Comparison of ENCODE assay signal across 14 cellular contexts in genomic region chr15:31261266-31262142, GRCh38.
DNase-seq lines count a peak whose midpoint lies in the region; ATAC-seq, FAIRE-seq and TF ChIP-seq lines count a peak whose summit lies in the region.
"Had no signal": no experiment of that assay in that cellular context is flagged by ENCODE, and none has a peak within 500 bp of the region (broad histone marks: within the 10 kb centered on the region; RNA-seq: fewer than 3 reads in every experiment).

No MANE protein-coding gene starts in this region.

- no peak overlapping the region for H3K4me3 ChIP-seq in kidney (ENCODE audit: low read length in 2 of 2)
- H3K4me3 ChIP-seq: PC-9 had no signal

- POLR2A ChIA-PET in RWPE1 (lab: Yijun Ruan, JAX; ENCODE audit: low non-redundant PET): no interaction called here

- no peak for DNase-seq in activated naive CD8-positive, alpha-beta T cell treated with anti-CD3 and anti-CD28 coated beads, Interleukin-2, amount 50 U/mL, for 24 hours
- DNase-seq in RWPE1 (ENCODE audit: low spot score) (no peak), kidney (peak; percentile 73), type B pancreatic cell (ENCODE audit: extremely low spot score, unreplicated experiment) (peak; percentile 32), NCI-H526 (lab: John Stamatoyannopoulos, UW) (no peak), NCI-H446 treated with DMSO at 0.1 percent for 48 hours (lab: John Stamatoyannopoulos, UW) (no peak)
- DNase-seq: caudate nucleus; COR-L47; erythroblast; NCI-H1436; PC-9; stimulated activated CD4-positive, alpha-beta T cell treated with anti-CD3 and anti-CD28 coated beads, Interleukin-4, amount 100 ng/mL, for 4 hours had no signal

- H3K36me3 ChIP-seq in kidney (ENCODE audit: control insufficient read depth in 1 of 2, insufficient read depth in 2 of 2, low read length in 2 of 2): no peaks in the 10 kb centered on the region

- H3K27ac Mint-ChIP-seq in activated naive CD8-positive, alpha-beta T cell: peak overlapping the region; percentile 18
- H3K27ac Mint-ChIP-seq in activated naive CD8-positive, alpha-beta T cell treated with anti-CD3 and anti-CD28 coated beads, Interleukin-2, amount 50 U/mL, for 24 hours: no peak overlapping the region
- H3K27ac Mint-ChIP-seq in type B pancreatic cell: no peak overlapping the region

- H3K27ac ChIP-seq in RWPE1: peak overlapping the region; percentile 11; the same call in 1 of the 2 replicates
- H3K27ac ChIP-seq in kidney (ENCODE audit: low read depth in 2 of 2, low read length in 2 of 2): no peak overlapping the region
- H3K27ac ChIP-seq: PC-9 had no signal

- TF ChIP-seq CTCF in RWPE1 (conservative IDR thresholded peaks at IDR 0.05; ENCODE audit: low read depth) (no peak), kidney (IDR thresholded peaks at IDR 0.05; ENCODE audit: borderline replicate concordance, extremely low read depth, insufficient read depth) (no peak), type B pancreatic cell (conservative IDR thresholded peaks at IDR 0.05) (no peak)

- H3K4me1 Mint-ChIP-seq in activated naive CD8-positive, alpha-beta T cell (ENCODE audit: low read depth): peaks cover 68% of the 10 kb centered on the region
- peaks cover 74% of the 10 kb centered on the region for H3K4me1 Mint-ChIP-seq in activated naive CD8-positive, alpha-beta T cell treated with anti-CD3 and anti-CD28 coated beads, Interleukin-2, amount 50 U/mL, for 24 hours
- H3K4me1 Mint-ChIP-seq in type B pancreatic cell (ENCODE audit: unreplicated experiment): no peaks in the 10 kb centered on the region

- H3K4me1 ChIP-seq in kidney (ENCODE audit: control insufficient read depth in 1 of 2, insufficient read depth in 1 of 2, low read depth in 1 of 2, low read length in 2 of 2): peaks cover 34 to 35% of the 10 kb centered on the region in 2 donors

- H3K27me3 Mint-ChIP-seq in activated naive CD8-positive, alpha-beta T cell: no peaks in the 10 kb centered on the region
- peaks cover 3% of the 10 kb centered on the region for H3K27me3 Mint-ChIP-seq in activated naive CD8-positive, alpha-beta T cell treated with anti-CD3 and anti-CD28 coated beads, Interleukin-2, amount 50 U/mL, for 24 hours
- no peaks in the 10 kb centered on the region for H3K27me3 Mint-ChIP-seq in type B pancreatic cell

- no peak for ATAC-seq in activated naive CD8-positive, alpha-beta T cell treated with anti-CD3 and anti-CD28 coated beads, Interleukin-2, amount 50 U/mL, for 24 hours
- no peak for ATAC-seq in GM18511 (IDR thresholded peaks at IDR 0.05; ENCODE audit: unreplicated experiment)

- H3K9ac ChIP-seq in kidney (ENCODE audit: low read length in 2 of 2): no peak overlapping the region

- CTCF ChIA-PET in RWPE1 (lab: Yijun Ruan, JAX): interaction anchor here (0.6 kb wide), 1 partner anchor 34 kb away, joined by 3 read pairs; no protein-coding TSS in a partner anchor

- no peaks in the 10 kb centered on the region for H3K9me3 Mint-ChIP-seq in activated naive CD8-positive, alpha-beta T cell (ENCODE audit: low read depth)
- no peaks in the 10 kb centered on the region for H3K9me3 Mint-ChIP-seq in activated naive CD8-positive, alpha-beta T cell treated with anti-CD3 and anti-CD28 coated beads, Interleukin-2, amount 50 U/mL, for 24 hours
- H3K9me3 Mint-ChIP-seq in type B pancreatic cell: no peaks in the 10 kb centered on the region

- FAIRE-seq in kidney (lab: Jason Lieb, UNC): no peak

- no peak overlapping the region for H3K4me3 Mint-ChIP-seq in activated naive CD8-positive, alpha-beta T cell
- H3K4me3 Mint-ChIP-seq in activated naive CD8-positive, alpha-beta T cell treated with anti-CD3 and anti-CD28 coated beads, Interleukin-2, amount 50 U/mL, for 24 hours: no peak overlapping the region
- H3K4me3 Mint-ChIP-seq in type B pancreatic cell: no peak overlapping the region

- H3K36me3 Mint-ChIP-seq in activated naive CD8-positive, alpha-beta T cell: no peaks in the 10 kb centered on the region
- H3K36me3 Mint-ChIP-seq in activated naive CD8-positive, alpha-beta T cell treated with anti-CD3 and anti-CD28 coated beads, Interleukin-2, amount 50 U/mL, for 24 hours (ENCODE audit: low read depth): no peaks in the 10 kb centered on the region
- no peaks in the 10 kb centered on the region for H3K36me3 Mint-ChIP-seq in type B pancreatic cell

- H3K9me3 ChIP-seq in kidney (ENCODE audit: control insufficient read depth in 1 of 2, low read length in 2 of 2): no peaks in the 10 kb centered on the region

- intact Hi-C loops in kidney (cut with DNase I): no loop called here

Comparison
In these comparisons a context has a peak if more than half of its experiments do, and no peak if none do; other contexts are left out.
1. DNase-seq: peak in kidney (single experiment) and type B pancreatic cell (single experiment); none in activated naive CD8-positive, alpha-beta T cell treated with anti-CD3 and anti-CD28 coated beads, Interleukin-2, amount 50 U/mL, for 24 hours (single experiment), RWPE1 (single experiment), NCI-H526 (0 of 2) and NCI-H446 treated with DMSO at 0.1 percent for 48 hours (single experiment).